10 cellular contexts compared by ENCODE assay signal in genomic region chr3:16741103-16741758, GRCh38.
DNase-seq lines count a peak whose midpoint lies in the region; ATAC-seq and TF ChIP-seq lines count a peak whose summit lies in the region.
"Had no signal": no experiment of that assay in that cellular context is flagged by ENCODE, and none has a peak within 500 bp of the region (broad histone marks: within the 10 kb centered on the region; RNA-seq: fewer than 3 reads in every experiment).

No MANE protein-coding gene starts in this region.

- DNase-seq in RKO (ENCODE audit: low spot score) (peak; percentile 20), foreskin keratinocyte (peak; percentile 71 to 72), head of caudate nucleus (no peak), GM10266 (ENCODE audit: extremely low spot score) (no peak), NOMO-1 treated with DMSO at 0.1 percent for 48 hours (lab: John Stamatoyannopoulos, UW; ENCODE audit: unreplicated experiment) (no peak), activated gamma-delta T cell treated with Interleukin-2 at 50 U/mL for 16 hours (no peak)
- DNase-seq: NCI-H510A treated with DMSO at 0.1 percent for 48 hours; stimulated activated naive B cell treated with anti-CD40 and anti-IgM and Interleukin-4, amounts not matched to agents 10 μg/mL and 1 μg/mL and 100 μg/mL, for 72 hours had no signal

- H2AFZ ChIP-seq in ACC112 (ENCODE audit: low read length, unreplicated experiment), result no peak overlapping the region

- no peaks in the 10 kb centered on the region for H3K27me3 ChIP-seq in ACC112 (ENCODE audit: insufficient read depth, low read length)
- H3K27me3 ChIP-seq in foreskin keratinocyte, result no peaks in the 10 kb centered on the region

- peaks cover 3% of the 10 kb centered on the region; the same call in 1 of the 2 replicates for H3K36me3 ChIP-seq in ACC112 (ENCODE audit: insufficient read depth, low read length)

- TF ChIP-seq CTCF in foreskin keratinocyte (conservative IDR thresholded peaks at IDR 0.05) (no peak), GM10266 (IDR thresholded peaks at IDR 0.05; ENCODE audit: control insufficient read depth, insufficient read depth, low read depth, missing control alignments) (no peak)

- peak; percentile 37 for ATAC-seq in GM18870 (IDR thresholded peaks at IDR 0.05; ENCODE audit: unreplicated experiment)
- peak; percentile 85 for ATAC-seq in foreskin keratinocyte

- H3K27ac ChIP-seq in ACC112 (ENCODE audit: low read depth, low read length) (peak overlapping the region; percentile 74), foreskin keratinocyte (no peak overlapping the region)

- no peaks in the 10 kb centered on the region for H3K79me2 ChIP-seq in ACC112 (ENCODE audit: control insufficient read depth, insufficient read depth, low read length, unreplicated experiment)

- H3K4me1 ChIP-seq in ACC112 (ENCODE audit: control insufficient read depth, insufficient read depth, low read length, unreplicated experiment), result peaks cover 10% of the 10 kb centered on the region
- no peaks in the 10 kb centered on the region for H3K4me1 ChIP-seq in foreskin keratinocyte

- intact Hi-C loops in head of caudate nucleus (cut with DNase I), result no loop called here

- no peak overlapping the region for H3K4me3 ChIP-seq in ACC112 (ENCODE audit: low read depth, low read length)

Comparison
In these comparisons a context has a peak if more than half of its experiments do, and no peak if none do; other contexts are left out.
1. DNase-seq: peak in RKO (single experiment) and foreskin keratinocyte (2 of 2); none in head of caudate nucleus (0 of 42), GM10266 (single experiment), NOMO-1 treated with DMSO at 0.1 percent for 48 hours (single experiment) and activated gamma-delta T cell treated with Interleukin-2 at 50 U/mL for 16 hours (single experiment).